ENCODE assay signal across 1 cellular context in the genomic region with DNA sequence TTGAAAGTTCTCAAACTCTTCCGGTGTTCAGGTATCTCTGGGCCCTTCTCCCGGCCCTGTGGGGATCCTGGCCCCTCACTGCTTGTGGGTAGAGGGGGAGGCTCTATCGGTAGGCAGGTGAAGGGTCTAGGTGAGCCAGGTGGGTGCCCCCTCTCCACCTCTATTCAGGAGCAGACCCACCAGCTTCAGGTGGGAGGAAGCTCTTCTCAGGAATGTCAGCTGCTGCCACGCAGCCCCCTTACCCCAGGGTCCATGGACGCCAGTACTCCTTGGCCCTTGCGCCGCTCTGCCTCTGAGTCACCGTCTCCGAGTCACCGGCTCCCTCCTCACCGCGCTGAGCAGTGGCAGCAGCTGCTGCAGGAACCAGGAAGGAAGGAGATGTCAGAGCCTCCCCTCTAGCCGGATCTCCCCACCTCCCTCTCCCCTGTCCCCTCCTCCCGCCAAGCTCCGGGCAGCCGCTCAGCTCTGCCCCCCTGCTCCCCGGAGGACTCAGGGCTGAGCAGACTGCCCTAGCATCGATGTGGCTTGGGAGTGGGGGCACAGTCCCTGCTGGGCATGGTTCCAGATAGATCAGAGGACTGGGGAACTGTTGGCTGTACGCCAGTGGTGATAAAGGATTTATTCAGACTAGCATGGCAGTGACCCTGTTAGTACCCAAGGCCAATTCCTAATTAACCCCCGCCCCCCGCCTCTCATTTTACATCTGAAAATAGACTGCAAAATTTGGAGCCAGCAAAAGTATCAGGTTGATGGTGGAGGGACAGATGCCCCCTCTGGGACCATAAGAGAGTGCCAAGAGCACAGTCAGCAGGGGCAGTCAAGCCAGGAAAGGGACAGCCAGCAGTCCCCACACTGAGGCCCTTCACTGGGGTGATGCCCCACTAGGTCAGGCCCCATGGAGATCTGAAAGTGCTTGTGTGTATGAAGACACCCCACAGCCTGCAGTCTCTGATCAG.
TF ChIP-seq lines count a peak whose summit lies in the region.

TSS of gene OSBPL7 (minus strand) at position 371 of the 956 bp plus-strand sequence. CDS start 1,516 bp downstream, outside the sequence.

TF ChIP-seq in HepG2, 621 proteins besides CTCF, POLR2A, EP300 and RAD21 (continued from another document and continues in another):
- TF ChIP-seq HBP1 (CRISPR knock-in tag; IDR thresholded peaks at IDR 0.05; ENCODE audit: low read depth) = peak; percentile 71; the same call in 1 of the 2 replicates
- TF ChIP-seq GLI4 (CRISPR knock-in tag; IDR thresholded peaks at IDR 0.05; ENCODE audit: borderline replicate concordance) = 0 out of 2 replicates have a peak, but pooled peaks have one; percentile 63
- TF ChIP-seq ZNF207 (IDR thresholded peaks at IDR 0.05; ENCODE audit: borderline replicate concordance) = no peak
- TF ChIP-seq TP53 (CRISPR knock-in tag; conservative IDR thresholded peaks at IDR 0.05) = no peak
- TF ChIP-seq ZSCAN25 (CRISPR knock-in tag; IDR thresholded peaks at IDR 0.05) = peak; percentile 91
- peak; percentile 77; the same call in 1 of the 2 replicates for TF ChIP-seq ZNF333 (CRISPR knock-in tag; IDR thresholded peaks at IDR 0.05; ENCODE audit: borderline replicate concordance)
- TF ChIP-seq ZNF451 (CRISPR knock-in tag; IDR thresholded peaks at IDR 0.05) = peak; percentile 96
- no peak for TF ChIP-seq ZNF773 (CRISPR knock-in tag; IDR thresholded peaks at IDR 0.05; ENCODE audit: borderline replicate concordance)
- TF ChIP-seq, protein P1, sequence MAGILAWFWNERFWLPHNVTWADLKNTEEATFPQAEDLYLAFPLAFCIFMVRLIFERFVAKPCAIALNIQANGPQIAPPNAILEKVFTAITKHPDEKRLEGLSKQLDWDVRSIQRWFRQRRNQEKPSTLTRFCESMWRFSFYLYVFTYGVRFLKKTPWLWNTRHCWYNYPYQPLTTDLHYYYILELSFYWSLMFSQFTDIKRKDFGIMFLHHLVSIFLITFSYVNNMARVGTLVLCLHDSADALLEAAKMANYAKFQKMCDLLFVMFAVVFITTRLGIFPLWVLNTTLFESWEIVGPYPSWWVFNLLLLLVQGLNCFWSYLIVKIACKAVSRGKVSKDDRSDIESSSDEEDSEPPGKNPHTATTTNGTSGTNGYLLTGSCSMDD (CRISPR knock-in tag; IDR thresholded peaks at IDR 0.05) = no peak
- TF ChIP-seq ZNF7 (CRISPR knock-in tag; IDR thresholded peaks at IDR 0.05) = no peak
- TF ChIP-seq MLLT10 (CRISPR knock-in tag; IDR thresholded peaks at IDR 0.05) = no peak
- TF ChIP-seq IRF2 (CRISPR knock-in tag; IDR thresholded peaks at IDR 0.05) = peak; percentile 91
- no peak for TF ChIP-seq ZNF430 (CRISPR knock-in tag; IDR thresholded peaks at IDR 0.05)
- TF ChIP-seq CEBPB (IDR thresholded peaks at IDR 0.05; ENCODE audit: borderline replicate concordance, low read depth, low read length) = no peak
- TF ChIP-seq, protein P2, sequence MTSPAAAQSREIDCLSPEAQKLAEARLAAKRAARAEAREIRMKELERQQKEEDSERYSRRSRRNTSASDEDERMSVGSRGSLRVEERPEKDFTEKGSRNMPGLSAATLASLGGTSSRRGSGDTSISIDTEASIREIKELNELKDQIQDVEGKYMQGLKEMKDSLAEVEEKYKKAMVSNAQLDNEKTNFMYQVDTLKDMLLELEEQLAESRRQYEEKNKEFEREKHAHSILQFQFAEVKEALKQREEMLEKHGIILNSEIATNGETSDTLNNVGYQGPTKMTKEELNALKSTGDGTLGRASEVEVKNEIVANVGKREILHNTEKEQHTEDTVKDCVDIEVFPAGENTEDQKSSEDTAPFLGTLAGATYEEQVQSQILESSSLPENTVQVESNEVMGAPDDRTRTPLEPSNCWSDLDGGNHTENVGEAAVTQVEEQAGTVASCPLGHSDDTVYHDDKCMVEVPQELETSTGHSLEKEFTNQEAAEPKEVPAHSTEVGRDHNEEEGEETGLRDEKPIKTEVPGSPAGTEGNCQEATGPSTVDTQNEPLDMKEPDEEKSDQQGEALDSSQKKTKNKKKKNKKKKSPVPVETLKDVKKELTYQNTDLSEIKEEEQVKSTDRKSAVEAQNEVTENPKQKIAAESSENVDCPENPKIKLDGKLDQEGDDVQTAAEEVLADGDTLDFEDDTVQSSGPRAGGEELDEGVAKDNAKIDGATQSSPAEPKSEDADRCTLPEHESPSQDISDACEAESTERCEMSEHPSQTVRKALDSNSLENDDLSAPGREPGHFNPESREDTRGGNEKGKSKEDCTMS (CRISPR knock-in tag; conservative IDR thresholded peaks at IDR 0.05) = no peak
- TF ChIP-seq ZNF75D (CRISPR knock-in tag; IDR thresholded peaks at IDR 0.05; ENCODE audit: borderline replicate concordance) = no peak
- no peak for TF ChIP-seq HMG20B (CRISPR knock-in tag; conservative IDR thresholded peaks at IDR 0.05)
- TF ChIP-seq ZBED4 (CRISPR knock-in tag; IDR thresholded peaks at IDR 0.05; ENCODE audit: borderline replicate concordance) = 0 out of 2 replicates have a peak, but pooled peaks have one; percentile 41
- TF ChIP-seq SRSF4 (IDR thresholded peaks at IDR 0.05; ENCODE audit: low read depth, low read length, poor library complexity, severe bottlenecking) = no peak
- no peak for TF ChIP-seq NONO (IDR thresholded peaks at IDR 0.05)
- TF ChIP-seq NONO (CRISPR knock-in tag; conservative IDR thresholded peaks at IDR 0.05) = no peak
- TF ChIP-seq PATZ1 (CRISPR knock-in tag; IDR thresholded peaks at IDR 0.05) = peak; percentile 95
- no peak for TF ChIP-seq BATF2 (CRISPR knock-in tag; IDR thresholded peaks at IDR 0.05)
- no peak for TF ChIP-seq ZNF549 (CRISPR knock-in tag; IDR thresholded peaks at IDR 0.05)
- no peak for TF ChIP-seq EED (CRISPR knock-in tag; IDR thresholded peaks at IDR 0.05)
- no peak for TF ChIP-seq WIZ (CRISPR knock-in tag; IDR thresholded peaks at IDR 0.05)
- no peak for TF ChIP-seq MED8 (CRISPR knock-in tag; IDR thresholded peaks at IDR 0.05; ENCODE audit: insufficient replicate concordance)
- TF ChIP-seq ZNF256 (CRISPR knock-in tag; conservative IDR thresholded peaks at IDR 0.05) = no peak
- no peak for TF ChIP-seq ZNF235 (CRISPR knock-in tag; IDR thresholded peaks at IDR 0.05; ENCODE audit: borderline replicate concordance)
- no peak for TF ChIP-seq EZH2 (conservative IDR thresholded peaks at IDR 0.05; ENCODE audit: low read depth, low read length)
- TF ChIP-seq GMEB2 (CRISPR knock-in tag; IDR thresholded peaks at IDR 0.05; ENCODE audit: low read depth) = no peak
- TF ChIP-seq, protein P3, sequence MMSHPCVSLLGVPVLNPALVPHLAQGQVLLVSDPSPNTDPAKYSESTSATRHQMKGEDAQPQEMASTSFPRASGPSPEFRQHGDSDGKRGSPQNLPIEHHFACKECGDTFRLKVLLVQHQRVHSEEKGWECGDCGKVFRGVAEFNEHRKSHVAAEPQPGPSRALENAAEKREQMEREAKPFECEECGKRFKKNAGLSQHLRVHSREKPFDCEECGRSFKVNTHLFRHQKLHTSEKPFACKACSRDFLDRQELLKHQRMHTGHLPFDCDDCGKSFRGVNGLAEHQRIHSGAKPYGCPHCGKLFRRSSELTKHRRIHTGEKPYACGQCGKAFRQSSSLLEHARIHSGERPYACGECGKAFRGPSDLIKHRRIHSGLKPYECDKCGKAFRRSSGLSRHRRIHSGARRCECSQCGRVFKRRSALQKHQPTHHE (CRISPR knock-in tag; IDR thresholded peaks at IDR 0.05; ENCODE audit: borderline replicate concordance) = no peak
- peak; percentile 73; the same call in 1 of the 2 replicates for TF ChIP-seq ETV5 (CRISPR knock-in tag; IDR thresholded peaks at IDR 0.05; ENCODE audit: borderline replicate concordance)
- TF ChIP-seq ZNF703 (CRISPR knock-in tag; IDR thresholded peaks at IDR 0.05; ENCODE audit: borderline replicate concordance) = no peak
- no peak for TF ChIP-seq ZNF775 (CRISPR knock-in tag; IDR thresholded peaks at IDR 0.05; ENCODE audit: borderline replicate concordance)
- TF ChIP-seq THAP8 (CRISPR knock-in tag; IDR thresholded peaks at IDR 0.05; ENCODE audit: borderline replicate concordance) = no peak
- TF ChIP-seq CREB1 (IDR thresholded peaks at IDR 0.05) = no peak
- no peak for TF ChIP-seq CREB1 (CRISPR knock-in tag; IDR thresholded peaks at IDR 0.05)
- TF ChIP-seq RNF2 (conservative IDR thresholded peaks at IDR 0.05; ENCODE audit: low read depth) = no peak
- TF ChIP-seq ZBTB44 (CRISPR knock-in tag; IDR thresholded peaks at IDR 0.05) = no peak
- peak; percentile 22; the same call in 1 of the 2 replicates for TF ChIP-seq MED1 (CRISPR knock-in tag; IDR thresholded peaks at IDR 0.05)
- no peak for TF ChIP-seq ZNF337 (CRISPR knock-in tag; IDR thresholded peaks at IDR 0.05; ENCODE audit: borderline replicate concordance, low read depth)
- peak; percentile 81 for TF ChIP-seq POGZ (CRISPR knock-in tag; IDR thresholded peaks at IDR 0.05)
- TF ChIP-seq EHMT2 (IDR thresholded peaks at IDR 0.05; ENCODE audit: borderline replicate concordance, low read depth, low read length) = no peak
